23 cellular contexts compared by ENCODE assay signal in the genomic region with DNA sequence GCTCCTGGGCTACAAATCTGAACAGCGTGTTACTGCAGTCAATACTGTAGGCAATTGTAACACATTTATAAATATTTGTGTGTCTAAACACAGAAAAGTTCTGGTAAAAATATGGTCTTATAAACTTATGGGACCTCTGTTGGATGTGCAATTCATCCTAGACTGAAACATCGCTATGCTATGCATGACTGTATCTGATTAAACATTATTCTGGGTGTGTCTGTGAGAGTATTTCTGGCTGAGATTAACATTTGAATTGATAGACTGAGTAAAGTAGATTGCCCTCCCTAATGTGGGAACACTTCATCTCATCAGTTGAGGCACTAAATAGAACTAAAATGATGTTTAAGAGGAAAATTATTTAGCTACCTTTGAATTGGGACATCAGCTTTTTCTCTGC. TPM values are rescaled to one million over a fixed set of nuclear protein-coding genes. Genes with fewer than 3 reads are reported as not detected.
"Had no signal": no experiment of that assay in that cellular context is flagged by ENCODE, and none has a peak within 500 bp of the region (broad histone marks: within the 10 kb centered on the region; RNA-seq: fewer than 3 reads in every experiment).

No MANE protein-coding gene starts in this region.

- FAIRE-seq: HepG2 had no signal

- H3K4me2 ChIP-seq: PC-9 had no signal

- H3K9me3 ChIP-seq: SJSA1 had no signal

- H3K36me3 ChIP-seq: Peyer's patch, SJSA1 had no signal

- ATAC-seq: HepG2 had no signal

- H2AFZ ChIP-seq: PC-9 had no signal

- H3K27ac ChIP-seq: PC-9, Peyer's patch, SJSA1, SK-N-MC had no signal

- H3K4me1 ChIP-seq: Peyer's patch, SJSA1 had no signal

- DNase-seq: IMR-90; Karpas-422; KG1; MM.1S; NCI-H1092 treated with DMSO at 0.1 percent for 48 hours; NCI-H1436; NCI-H2029; NCI-H2081 treated with DMSO at 0.1 percent for 48 hours; NCI-H2171; NCI-H446 treated with DMSO at 0.1 percent for 48 hours; NCI-H510A treated with DMSO at 0.1 percent for 48 hours; NCI-H526; NK-92 treated with Interleukin-12 subunit alpha and Interleukin-12 subunit beta, amount 100 ng/mL, for 24 hours; PC-9; Peyer's patch; Right ventricle myocardium superior; SIG-M5 had no signal

- H3K4me3 ChIP-seq: PC-9, Peyer's patch, SJSA1, SK-N-MC had no signal

- H3K27me3 ChIP-seq: Peyer's patch, SJSA1 had no signal

RNA-seq across cellular contexts. Expression of a gene that starts 24.3 kb away (rescaled TPM):
- total RNA-seq: HepG2, HT1080, IMR-90, OCI-LY7, PC-9, Peyer's patch, Right ventricle myocardium superior, RPMI7951, SJSA1 had no signal
- polyA plus RNA-seq: HepG2, IMR-90 had no signal
